ENCODE assay signal across 12 cellular contexts in the genomic region with DNA sequence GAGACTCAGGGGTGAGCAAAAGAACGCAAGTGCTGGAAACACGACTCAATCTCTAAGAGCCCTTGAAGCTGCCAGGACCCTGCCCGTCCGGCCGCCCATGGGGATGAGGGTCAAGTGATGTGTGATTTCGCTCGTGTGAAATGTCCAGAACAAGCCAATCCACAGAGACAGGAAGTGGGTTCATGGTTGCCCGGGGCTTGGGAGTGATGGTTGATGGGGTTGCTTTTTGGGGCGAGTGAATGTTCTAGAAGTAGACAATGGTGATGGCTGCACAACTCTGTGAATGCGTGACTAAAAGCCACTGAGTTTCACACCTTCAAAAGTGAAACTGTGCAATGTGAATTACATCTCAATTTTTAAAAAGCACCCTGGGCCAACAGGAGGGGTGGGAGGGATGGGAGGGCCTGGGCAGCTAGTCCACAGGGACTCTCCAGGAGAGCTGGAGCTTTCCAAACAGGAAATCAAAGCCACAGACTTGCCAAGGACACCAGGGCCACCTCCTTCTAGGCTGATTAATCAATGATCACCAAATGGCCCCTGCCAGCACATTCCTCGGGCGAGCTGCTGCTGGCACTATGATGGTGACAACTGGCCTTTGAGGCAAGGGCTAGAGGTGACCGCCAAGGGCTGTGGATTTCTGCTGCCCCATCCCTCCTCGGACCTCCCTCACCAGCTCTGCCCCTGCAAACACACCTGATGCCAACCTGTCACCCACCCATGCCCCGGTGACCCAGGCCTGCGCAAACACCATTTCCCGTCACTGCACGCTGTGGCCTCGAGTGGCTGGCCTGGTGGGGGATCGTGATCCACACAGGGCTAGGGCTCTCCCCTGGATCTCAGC. TPM values are rescaled to one million over a fixed set of nuclear protein-coding genes. Genes with fewer than 3 reads are reported as not detected.
A peak's percentile ranks its signal among the peaks of the same experiment; 100 is the strongest.
DNase-seq lines count a peak whose midpoint lies in the region; ATAC-seq, FAIRE-seq and TF ChIP-seq lines count a peak whose summit lies in the region.
"Had no signal": no experiment of that assay in that cellular context is flagged by ENCODE, and none has a peak within 500 bp of the region (broad histone marks: within the 10 kb centered on the region; RNA-seq: fewer than 3 reads in every experiment).

No MANE protein-coding gene starts in this region.

- H3K4me1 Mint-ChIP-seq in astrocyte (ENCODE audit: low read depth, unreplicated experiment): peaks cover 7% of the 10 kb centered on the region
- H3K4me1 Mint-ChIP-seq in stimulated activated naive B cell treated with anti-CD40 and anti-IgM and Interleukin-4, amounts not matched to agents 10 μg/mL and 1 μg/mL and 100 μg/mL, for 72 hours: peaks cover 12% of the 10 kb centered on the region in 2 donors

- no peaks in the 10 kb centered on the region for H3K27me3 ChIP-seq in astrocyte (ENCODE audit: insufficient read depth, low read length)
- H3K27me3 ChIP-seq: Peyer's patch had no signal

- no peak overlapping the region for H2AFZ ChIP-seq in astrocyte (ENCODE audit: low read depth, low read length)

- DNase-seq in NK-92 treated with Interleukin-12 subunit alpha and Interleukin-12 subunit beta, amount 100 ng/mL, for 24 hours (lab: John Stamatoyannopoulos, UW): peak; percentile 74
- DNase-seq in NK-92 (lab: John Stamatoyannopoulos, UW; ENCODE audit: unreplicated experiment) (no peak), astrocyte (ENCODE audit: low read depth) (no peak), kidney tubule cell (ENCODE audit: low spot score) (peak; percentile 73), SW 1271 (lab: John Stamatoyannopoulos, UW) (no peak), LoVo (ENCODE audit: low spot score) (no peak)
- no peak for DNase-seq in stimulated activated naive B cell treated with anti-CD40 and anti-IgM and Interleukin-4, amounts not matched to agents 10 μg/mL and 1 μg/mL and 100 μg/mL, for 72 hours
- DNase-seq: amygdala, DMS53, Peyer's patch had no signal

- no peak for TF ChIP-seq CTCF in astrocyte (IDR thresholded peaks at IDR 0.05; ENCODE audit: insufficient read depth, low read depth, low read length)

- peaks cover 42% of the 10 kb centered on the region for H3K36me3 ChIP-seq in astrocyte (ENCODE audit: insufficient read depth, low read length)

- peak overlapping the region; percentile 40 for H3K4me3 Mint-ChIP-seq in astrocyte (ENCODE audit: unreplicated experiment)
- no peak overlapping the region for H3K4me3 Mint-ChIP-seq in stimulated activated naive B cell treated with anti-CD40 and anti-IgM and Interleukin-4, amounts not matched to agents 10 μg/mL and 1 μg/mL and 100 μg/mL, for 72 hours

- peaks cover 38% of the 10 kb centered on the region for H3K4me1 ChIP-seq in astrocyte (ENCODE audit: insufficient read depth, low read length)

- H3K9ac ChIP-seq in astrocyte (ENCODE audit: low read length): peak overlapping the region; percentile 28

- H4K20me1 ChIP-seq in astrocyte (ENCODE audit: insufficient read depth, low read length): no peaks in the 10 kb centered on the region

- peaks cover 56% of the 10 kb centered on the region for H3K79me2 ChIP-seq in astrocyte (ENCODE audit: insufficient read depth, low read length)

- H3K36me3 Mint-ChIP-seq in astrocyte (ENCODE audit: low read depth, unreplicated experiment): peaks cover 18% of the 10 kb centered on the region
- peaks cover 38 to 62% of the 10 kb centered on the region in 2 donors for H3K36me3 Mint-ChIP-seq in stimulated activated naive B cell treated with anti-CD40 and anti-IgM and Interleukin-4, amounts not matched to agents 10 μg/mL and 1 μg/mL and 100 μg/mL, for 72 hours

- H3K4me3 ChIP-seq in astrocyte (ENCODE audit: insufficient read depth, low read depth, low read length): no peak overlapping the region
- H3K4me3 ChIP-seq: Peyer's patch had no signal

- H3K27ac Mint-ChIP-seq in astrocyte (ENCODE audit: unreplicated experiment): peak overlapping the region; percentile 83
- peak overlapping the region; percentile 82 for H3K27ac Mint-ChIP-seq in stimulated activated naive B cell treated with anti-CD40 and anti-IgM and Interleukin-4, amounts not matched to agents 10 μg/mL and 1 μg/mL and 100 μg/mL, for 72 hours

- no peaks in the 10 kb centered on the region for H3K9me3 ChIP-seq in astrocyte (ENCODE audit: insufficient read depth, low read depth, low read length)
- H3K9me3 ChIP-seq: Peyer's patch had no signal

- H3K27me3 Mint-ChIP-seq in astrocyte (ENCODE audit: low read depth, unreplicated experiment): no peaks in the 10 kb centered on the region
- H3K27me3 Mint-ChIP-seq in stimulated activated naive B cell treated with anti-CD40 and anti-IgM and Interleukin-4, amounts not matched to agents 10 μg/mL and 1 μg/mL and 100 μg/mL, for 72 hours: no peaks in the 10 kb centered on the region

- peak overlapping the region; percentile 12 for H3K4me2 ChIP-seq in astrocyte (ENCODE audit: low read length)

- no peak for ATAC-seq in stimulated activated naive B cell treated with anti-CD40 and anti-IgM and Interleukin-4, amounts not matched to agents 10 μg/mL and 1 μg/mL and 100 μg/mL, for 72 hours (replicated peaks)
- no peak for ATAC-seq in HG02798 (IDR thresholded peaks at IDR 0.05; ENCODE audit: poor library complexity, unreplicated experiment)

- no peaks in the 10 kb centered on the region for H3K9me3 Mint-ChIP-seq in astrocyte (ENCODE audit: unreplicated experiment)
- no peaks in the 10 kb centered on the region for H3K9me3 Mint-ChIP-seq in stimulated activated naive B cell treated with anti-CD40 and anti-IgM and Interleukin-4, amounts not matched to agents 10 μg/mL and 1 μg/mL and 100 μg/mL, for 72 hours

- no peak overlapping the region for H3K27ac ChIP-seq in astrocyte (ENCODE audit: low read depth, low read length)
- H3K27ac ChIP-seq: 22Rv1 had no signal

- FAIRE-seq in astrocyte (lab: Jason Lieb, UNC): no peak

RNA-seq across cellular contexts. Expression of a gene that starts 14.0 kb away (rescaled TPM):
- total RNA-seq in astrocyte: 44.8 and 50.0 TPM in 2 replicates

RNA-seq across cellular contexts. Expression of a gene that starts 39.5 kb away (rescaled TPM):
- total RNA-seq in astrocyte: 131 and 153 TPM in 2 replicates

Comparison
In these comparisons a context has a peak if more than half of its experiments do, and no peak if none do; other contexts are left out.
1. DNase-seq: peak in NK-92 treated with Interleukin-12 subunit alpha and Interleukin-12 subunit beta, amount 100 ng/mL, for 24 hours (single experiment) and kidney tubule cell (single experiment); none in NK-92 (single experiment), astrocyte (single experiment), stimulated activated naive B cell treated with anti-CD40 and anti-IgM and Interleukin-4, amounts not matched to agents 10 μg/mL and 1 μg/mL and 100 μg/mL, for 72 hours (single experiment), SW 1271 (0 of 2) and LoVo (single experiment).